8 cellular contexts compared by ENCODE assay signal in the genomic region with DNA sequence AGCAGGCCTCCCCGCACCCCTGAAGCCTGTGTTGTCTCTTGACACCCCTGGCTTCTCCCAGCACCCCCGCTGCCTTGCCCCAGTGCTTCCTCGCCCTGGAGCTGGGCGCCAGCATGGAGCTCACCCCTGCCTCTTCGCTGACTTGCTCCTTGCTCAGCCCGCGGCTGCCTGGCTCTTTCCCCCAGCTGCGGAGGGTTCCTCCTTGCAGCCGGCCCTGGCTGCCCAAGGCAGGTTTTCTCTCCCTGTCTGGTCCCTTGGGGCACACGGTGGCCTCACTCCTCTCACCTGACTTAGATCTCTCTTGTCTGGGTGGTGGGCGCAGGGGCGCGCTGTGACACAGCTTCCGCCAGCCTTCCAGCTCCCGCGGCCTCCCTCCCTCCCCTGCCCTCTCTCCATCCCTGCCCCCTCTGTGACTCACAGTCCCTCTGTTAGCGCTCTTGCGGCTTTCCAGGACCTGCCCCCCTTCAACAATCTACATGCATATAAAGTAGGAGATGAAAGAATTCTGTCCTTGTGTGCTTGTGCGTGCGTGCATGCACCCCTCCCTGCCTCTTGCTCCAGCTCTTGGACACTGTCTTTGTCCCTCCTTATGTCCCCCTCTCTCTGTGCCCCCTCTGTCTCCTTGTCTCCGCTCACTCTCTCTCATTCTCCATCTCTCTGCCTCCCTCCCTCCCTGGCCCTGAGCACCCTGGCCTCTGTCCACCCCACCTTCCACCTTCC. TPM values are rescaled to one million over a fixed set of nuclear protein-coding genes. Genes with fewer than 3 reads are reported as not detected.
A peak's percentile ranks its signal among the peaks of the same experiment; 100 is the strongest.
DNase-seq lines count a peak whose midpoint lies in the region; ATAC-seq and TF ChIP-seq lines count a peak whose summit lies in the region.

No MANE protein-coding gene starts in this region.

- no peaks in the 10 kb centered on the region for H3K36me3 Mint-ChIP-seq in activated CD4-positive, alpha-beta memory T cell treated with anti-CD3 and anti-CD28 coated beads for 36 hours
- no peaks in the 10 kb centered on the region for H3K36me3 Mint-ChIP-seq in activated CD4-positive, alpha-beta memory T cell treated with anti-CD3 and anti-CD28 coated beads, Interleukin-2, amount 10 ng/mL, durations not matched to agents 7 days and 5 days (ENCODE audit: low read depth)
- H3K36me3 Mint-ChIP-seq in stimulated activated naive B cell treated with anti-CD40 and anti-IgM and Interleukin-4, amounts not matched to agents 10 μg/mL and 1 μg/mL and 100 μg/mL, for 72 hours = no peaks in the 10 kb centered on the region

- H3K36me3 ChIP-seq in OCI-LY3 (replicated peaks; ENCODE audit: low read depth, low read length) = no peaks in the 10 kb centered on the region

- H3K4me2 ChIP-seq in OCI-LY3 (ENCODE audit: low read length) = peak overlapping the region; percentile 56

- H3K9me3 Mint-ChIP-seq in activated CD4-positive, alpha-beta memory T cell treated with anti-CD3 and anti-CD28 coated beads for 36 hours = no peaks in the 10 kb centered on the region
- no peaks in the 10 kb centered on the region for H3K9me3 Mint-ChIP-seq in activated CD4-positive, alpha-beta memory T cell treated with anti-CD3 and anti-CD28 coated beads, Interleukin-2, amount 10 ng/mL, durations not matched to agents 7 days and 5 days
- no peaks in the 10 kb centered on the region for H3K9me3 Mint-ChIP-seq in stimulated activated naive B cell treated with anti-CD40 and anti-IgM and Interleukin-4, amounts not matched to agents 10 μg/mL and 1 μg/mL and 100 μg/mL, for 72 hours

- H3K79me2 ChIP-seq in OCI-LY3 (ENCODE audit: low read length) = no peaks in the 10 kb centered on the region

- H3K9me3 ChIP-seq in OCI-LY3 (ENCODE audit: insufficient read depth, low read length) = no peaks in the 10 kb centered on the region

- intact Hi-C loops in activated CD4-positive, alpha-beta memory T cell treated with anti-CD3 and anti-CD28 coated beads for 36 hours (cut with micrococcal nuclease) = no loop called here

- CTCF ChIA-PET in activated CD4-positive, alpha-beta memory T cell treated with anti-CD3 and anti-CD28 coated beads for 36 hours (lab: Charles Lee) = interaction anchor here (0.5 to 0.7 kb wide), 2 partner anchors 28 to 180 kb away, joined by 3 read pairs; a partner anchor contains a TSS
- CTCF ChIA-PET in activated CD4-positive, alpha-beta memory T cell treated with anti-CD3 and anti-CD28 coated beads, Interleukin-2, amount 10 ng/mL, durations not matched to agents 7 days and 5 days (lab: Charles Lee) = interaction anchor here (0.5 to 1.7 kb wide), 2 partner anchors 176 to 181 kb away, joined by 3 to 5 read pairs; no protein-coding TSS in a partner anchor
- CTCF ChIA-PET in HEK293T (lab: Yijun Ruan, JAX) = interaction anchor here (0.7 to 2.2 kb wide), 3 partner anchors 157 to 180 kb away, joined by 3 to 10 read pairs (median 3); no protein-coding TSS in a partner anchor

- H4K20me1 ChIP-seq in OCI-LY3 (ENCODE audit: insufficient read depth, low read length) = no peaks in the 10 kb centered on the region

- no peak overlapping the region for H2AFZ ChIP-seq in OCI-LY3 (ENCODE audit: low read depth, low read length)

- H3K4me1 ChIP-seq in OCI-LY3 (ENCODE audit: low read length) = peaks cover 13% of the 10 kb centered on the region; the same call in 1 of the 2 replicates

- H3K4me3 ChIP-seq in OCI-LY3 (ENCODE audit: low read length) = peak overlapping the region; percentile 46

- no peak overlapping the region for H3K27ac Mint-ChIP-seq in activated CD4-positive, alpha-beta memory T cell treated with anti-CD3 and anti-CD28 coated beads for 36 hours
- H3K27ac Mint-ChIP-seq in activated CD4-positive, alpha-beta memory T cell treated with anti-CD3 and anti-CD28 coated beads, Interleukin-2, amount 10 ng/mL, durations not matched to agents 7 days and 5 days = no peak overlapping the region
- H3K27ac Mint-ChIP-seq in stimulated activated naive B cell treated with anti-CD40 and anti-IgM and Interleukin-4, amounts not matched to agents 10 μg/mL and 1 μg/mL and 100 μg/mL, for 72 hours = peak overlapping the region; percentile 9

- DNase-seq in activated CD4-positive, alpha-beta memory T cell treated with anti-CD3 and anti-CD28 coated beads for 36 hours = peak; percentile 44
- no peak for DNase-seq in activated CD4-positive, alpha-beta memory T cell treated with anti-CD3 and anti-CD28 coated beads, Interleukin-2, amount 10 ng/mL, durations not matched to agents 7 days and 5 days
- DNase-seq in left kidney (ENCODE audit: low read depth, low spot score) = peak; percentile 70
- DNase-seq in stimulated activated naive B cell treated with anti-CD40 and anti-IgM and Interleukin-4, amounts not matched to agents 10 μg/mL and 1 μg/mL and 100 μg/mL, for 72 hours = no peak
- no peak for DNase-seq in HEK293T (ENCODE audit: extremely low spot score)
- no peak for DNase-seq in NCI-H1048 (lab: John Stamatoyannopoulos, UW)

- H3K27me3 ChIP-seq in OCI-LY3 (ENCODE audit: low read depth, low read length) = no peaks in the 10 kb centered on the region

- H3K27me3 Mint-ChIP-seq in activated CD4-positive, alpha-beta memory T cell treated with anti-CD3 and anti-CD28 coated beads for 36 hours = no peaks in the 10 kb centered on the region
- H3K27me3 Mint-ChIP-seq in activated CD4-positive, alpha-beta memory T cell treated with anti-CD3 and anti-CD28 coated beads, Interleukin-2, amount 10 ng/mL, durations not matched to agents 7 days and 5 days = no peaks in the 10 kb centered on the region
- H3K27me3 Mint-ChIP-seq in stimulated activated naive B cell treated with anti-CD40 and anti-IgM and Interleukin-4, amounts not matched to agents 10 μg/mL and 1 μg/mL and 100 μg/mL, for 72 hours = peaks cover 0 to 16% of the 10 kb centered on the region in 2 donors

- H3K4me3 Mint-ChIP-seq in activated CD4-positive, alpha-beta memory T cell treated with anti-CD3 and anti-CD28 coated beads for 36 hours = no peak overlapping the region
- no peak overlapping the region for H3K4me3 Mint-ChIP-seq in activated CD4-positive, alpha-beta memory T cell treated with anti-CD3 and anti-CD28 coated beads, Interleukin-2, amount 10 ng/mL, durations not matched to agents 7 days and 5 days
- peak overlapping the region; percentile 52 to 64 for H3K4me3 Mint-ChIP-seq in stimulated activated naive B cell treated with anti-CD40 and anti-IgM and Interleukin-4, amounts not matched to agents 10 μg/mL and 1 μg/mL and 100 μg/mL, for 72 hours

- ATAC-seq in stimulated activated naive B cell treated with anti-CD40 and anti-IgM and Interleukin-4, amounts not matched to agents 10 μg/mL and 1 μg/mL and 100 μg/mL, for 72 hours (replicated peaks) = peak; percentile 62 to 72

- H3K4me1 Mint-ChIP-seq in activated CD4-positive, alpha-beta memory T cell treated with anti-CD3 and anti-CD28 coated beads for 36 hours (ENCODE audit: low read depth) = peaks cover 9% of the 10 kb centered on the region
- H3K4me1 Mint-ChIP-seq in activated CD4-positive, alpha-beta memory T cell treated with anti-CD3 and anti-CD28 coated beads, Interleukin-2, amount 10 ng/mL, durations not matched to agents 7 days and 5 days = peaks cover 6% of the 10 kb centered on the region
- peaks cover 19 to 31% of the 10 kb centered on the region in 2 donors for H3K4me1 Mint-ChIP-seq in stimulated activated naive B cell treated with anti-CD40 and anti-IgM and Interleukin-4, amounts not matched to agents 10 μg/mL and 1 μg/mL and 100 μg/mL, for 72 hours

- POLR2A ChIA-PET in activated CD4-positive, alpha-beta memory T cell treated with anti-CD3 and anti-CD28 coated beads for 36 hours (lab: Charles Lee) = interaction anchor here (1.4 kb wide), 1 partner anchor 181 kb away, joined by 3 read pairs; no protein-coding TSS in a partner anchor
- POLR2A ChIA-PET in activated CD4-positive, alpha-beta memory T cell treated with anti-CD3 and anti-CD28 coated beads, Interleukin-2, amount 10 ng/mL, durations not matched to agents 7 days and 5 days (lab: Charles Lee) = no interaction called here
- POLR2A ChIA-PET in HEK293T (lab: Yijun Ruan, JAX) = interaction anchor here (1.0 to 2.2 kb wide), 3 partner anchors 161 to 181 kb away, joined by 3 to 7 read pairs (median 3); no protein-coding TSS in a partner anchor

- TF ChIP-seq CTCF in OCI-LY3 (IDR thresholded peaks at IDR 0.05; ENCODE audit: low read depth, low read length) = no peak

- peak overlapping the region; percentile 30; the same call in 1 of the 2 replicates for H3K9ac ChIP-seq in OCI-LY3 (ENCODE audit: low read length)

- H3K27ac ChIP-seq in OCI-LY3 (ENCODE audit: low read length) (no peak overlapping the region), angular gyrus (ENCODE audit: low read depth, low read length) (peak overlapping the region; percentile 92)

TF ChIP-seq in HEK293T, 16 proteins besides CTCF, POLR2A, EP300 and RAD21:
- TF ChIP-seq SUZ12 (IDR thresholded peaks at IDR 0.05) (no peak), FOXM1 (IDR thresholded peaks at IDR 0.05; ENCODE audit: borderline replicate concordance) (no peak), CTBP1 (IDR thresholded peaks at IDR 0.05; ENCODE audit: borderline replicate concordance) (no peak)

RNA-seq across cellular contexts. Expression of a gene that starts 2.2 kb away (rescaled TPM):
- total RNA-seq in activated CD4-positive, alpha-beta memory T cell treated with anti-CD3 and anti-CD28 coated beads for 36 hours = under 1 TPM; 0.29 to 0.69 TPM
- total RNA-seq in activated CD4-positive, alpha-beta memory T cell treated with anti-CD3 and anti-CD28 coated beads, Interleukin-2, amount 10 ng/mL, durations not matched to agents 7 days and 5 days = under 1 TPM; 0.18 to 0.58 TPM

RNA-seq across cellular contexts. Expression of a gene that starts 14.6 kb away (rescaled TPM):
- total RNA-seq in activated CD4-positive, alpha-beta memory T cell treated with anti-CD3 and anti-CD28 coated beads for 36 hours = not detected
- total RNA-seq in activated CD4-positive, alpha-beta memory T cell treated with anti-CD3 and anti-CD28 coated beads, Interleukin-2, amount 10 ng/mL, durations not matched to agents 7 days and 5 days = not detected

RNA-seq across cellular contexts. Expression of a gene that starts 27.9 kb away (rescaled TPM):
- 10 to 100 TPM; 45.9 to 51.5 TPM for total RNA-seq in activated CD4-positive, alpha-beta memory T cell treated with anti-CD3 and anti-CD28 coated beads for 36 hours
- 10 to 100 TPM; 62.4 to 64.8 TPM for total RNA-seq in activated CD4-positive, alpha-beta memory T cell treated with anti-CD3 and anti-CD28 coated beads, Interleukin-2, amount 10 ng/mL, durations not matched to agents 7 days and 5 days

RNA-seq across cellular contexts. Expression of a gene that starts 28.2 kb away (rescaled TPM):
- 100 to 1,000 TPM; 194 to 203 TPM for total RNA-seq in activated CD4-positive, alpha-beta memory T cell treated with anti-CD3 and anti-CD28 coated beads for 36 hours
- total RNA-seq in activated CD4-positive, alpha-beta memory T cell treated with anti-CD3 and anti-CD28 coated beads, Interleukin-2, amount 10 ng/mL, durations not matched to agents 7 days and 5 days = 100 to 1,000 TPM; 247 to 250 TPM

RNA-seq across cellular contexts. Expression of a gene that starts 41.6 kb away (rescaled TPM):
- 1 to 10 TPM; 4.8 TPM for total RNA-seq in activated CD4-positive, alpha-beta memory T cell treated with anti-CD3 and anti-CD28 coated beads for 36 hours
- 10 to 100 TPM; 16.5 to 17.6 TPM for total RNA-seq in activated CD4-positive, alpha-beta memory T cell treated with anti-CD3 and anti-CD28 coated beads, Interleukin-2, amount 10 ng/mL, durations not matched to agents 7 days and 5 days

Comparison
In these comparisons a context has a peak if more than half of its experiments do, and no peak if none do; other contexts are left out.
1. DNase-seq: peak in activated CD4-positive, alpha-beta memory T cell treated with anti-CD3 and anti-CD28 coated beads for 36 hours (single experiment) and left kidney (single experiment); none in activated CD4-positive, alpha-beta memory T cell treated with anti-CD3 and anti-CD28 coated beads, Interleukin-2, amount 10 ng/mL, durations not matched to agents 7 days and 5 days (single experiment), stimulated activated naive B cell treated with anti-CD40 and anti-IgM and Interleukin-4, amounts not matched to agents 10 μg/mL and 1 μg/mL and 100 μg/mL, for 72 hours (single experiment), HEK293T (single experiment) and NCI-H1048 (single experiment).
2. H3K4me3 Mint-ChIP-seq: peak in stimulated activated naive B cell treated with anti-CD40 and anti-IgM and Interleukin-4, amounts not matched to agents 10 μg/mL and 1 μg/mL and 100 μg/mL, for 72 hours (2 of 2); none in activated CD4-positive, alpha-beta memory T cell treated with anti-CD3 and anti-CD28 coated beads for 36 hours (single experiment) and activated CD4-positive, alpha-beta memory T cell treated with anti-CD3 and anti-CD28 coated beads, Interleukin-2, amount 10 ng/mL, durations not matched to agents 7 days and 5 days (single experiment).